ENCODE assay signal across 1 cellular context in the genomic region with DNA sequence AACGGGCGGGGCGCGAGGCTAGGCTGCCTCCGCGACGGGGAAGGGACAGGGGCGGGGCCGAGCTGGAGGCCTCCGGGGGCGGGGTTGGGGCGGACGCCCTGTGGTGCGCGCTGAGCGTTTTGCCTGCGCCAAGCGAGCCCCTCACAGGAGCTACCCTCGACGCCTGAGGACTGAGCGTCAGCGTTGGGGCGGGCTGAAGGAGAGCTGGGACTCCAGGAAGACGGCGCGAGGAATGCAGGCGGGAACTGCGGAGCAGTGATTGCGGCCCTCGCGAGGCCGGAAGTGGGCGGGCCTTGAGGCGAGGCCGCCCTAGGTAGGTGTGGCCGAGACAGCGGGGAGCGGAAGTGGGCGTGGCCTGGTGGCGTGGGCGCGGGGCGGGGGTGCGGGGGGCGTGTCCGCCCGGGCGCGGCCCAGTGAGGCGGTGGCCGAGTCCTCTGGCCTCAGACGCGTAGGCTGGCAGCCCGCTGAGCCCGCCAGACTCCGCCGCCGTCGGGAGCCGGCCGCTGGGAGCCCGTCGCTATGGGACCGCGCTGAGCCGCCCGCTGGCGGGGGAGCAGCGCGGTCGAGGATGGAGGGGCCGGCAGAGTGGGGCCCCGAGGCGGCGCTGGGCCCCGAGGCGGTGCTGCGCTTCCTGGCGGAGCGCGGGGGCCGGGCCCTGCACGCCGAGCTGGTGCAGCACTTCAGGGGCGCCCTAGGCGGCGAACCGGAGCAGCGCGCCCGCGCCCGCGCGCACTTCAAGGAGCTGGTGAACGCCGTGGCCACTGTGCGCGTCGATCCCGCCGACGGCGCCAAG.
TF ChIP-seq lines count a peak whose summit lies in the region.

TSS of gene SEPTIN10 (minus strand) at position 45 of the 793 bp plus-strand sequence. CDS start 139 bp downstream, outside the sequence.
A gene with protein sequence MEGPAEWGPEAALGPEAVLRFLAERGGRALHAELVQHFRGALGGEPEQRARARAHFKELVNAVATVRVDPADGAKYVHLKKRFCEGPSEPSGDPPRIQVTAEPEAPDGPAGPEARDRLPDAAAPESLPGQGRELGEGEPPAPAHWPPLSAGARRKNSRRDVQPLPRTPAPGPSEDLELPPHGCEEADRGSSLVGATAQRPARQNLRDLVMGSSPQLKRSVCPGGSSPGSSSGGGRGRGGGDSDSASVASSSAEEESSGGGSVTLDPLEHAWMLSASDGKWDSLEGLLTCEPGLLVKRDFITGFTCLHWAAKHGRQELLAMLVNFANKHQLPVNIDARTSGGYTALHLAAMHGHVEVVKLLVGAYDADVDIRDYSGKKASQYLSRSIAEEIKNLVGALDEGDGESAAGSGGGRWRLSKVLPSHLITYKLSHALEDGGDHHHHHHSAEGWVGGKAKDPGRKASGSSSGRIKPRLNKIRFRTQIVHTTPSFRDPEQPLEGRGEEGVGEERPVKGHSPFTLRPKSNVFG (plus strand): TSS at position 443 of the 793 bp plus-strand sequence. CDS start 126 bp downstream, at position 569.

TF ChIP-seq in HepG2, 621 proteins besides CTCF, POLR2A, EP300 and RAD21 (continued from another document and continues in another):
- peak; percentile 83 for TF ChIP-seq ZBED4 (CRISPR knock-in tag; IDR thresholded peaks at IDR 0.05; ENCODE audit: borderline replicate concordance)
- no peak for TF ChIP-seq PHB2 (IDR thresholded peaks at IDR 0.05; ENCODE audit: partially characterized antibody)
- no peak for TF ChIP-seq ZNF672 (CRISPR knock-in tag; IDR thresholded peaks at IDR 0.05)
- peak; percentile 85; the same call in 1 of the 2 replicates for TF ChIP-seq ZNF280B (CRISPR knock-in tag; IDR thresholded peaks at IDR 0.05; ENCODE audit: borderline replicate concordance)
- no peak for TF ChIP-seq ADNP (CRISPR knock-in tag; IDR thresholded peaks at IDR 0.05)
- TF ChIP-seq MAFF (IDR thresholded peaks at IDR 0.05; ENCODE audit: low read depth, low read length) = no peak
- TF ChIP-seq, protein P1, sequence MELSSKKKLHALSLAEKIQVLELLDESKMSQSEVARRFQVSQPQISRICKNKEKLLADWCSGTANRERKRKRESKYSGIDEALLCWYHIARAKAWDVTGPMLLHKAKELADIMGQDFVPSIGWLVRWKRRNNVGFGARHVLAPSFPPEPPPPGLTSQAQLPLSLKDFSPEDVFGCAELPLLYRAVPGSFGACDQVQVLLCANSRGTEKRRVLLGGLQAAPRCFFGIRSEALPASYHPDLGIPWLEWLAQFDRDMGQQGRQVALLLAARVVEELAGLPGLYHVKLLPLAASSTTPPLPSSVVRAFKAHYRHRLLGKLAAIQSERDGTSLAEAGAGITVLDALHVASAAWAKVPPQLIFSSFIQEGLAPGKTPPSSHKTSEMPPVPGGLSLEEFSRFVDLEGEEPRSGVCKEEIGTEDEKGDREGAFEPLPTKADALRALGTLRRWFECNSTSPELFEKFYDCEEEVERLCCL (CRISPR knock-in tag; IDR thresholded peaks at IDR 0.05; ENCODE audit: borderline replicate concordance) = 0 out of 2 replicates have a peak, but pooled peaks have one; percentile 49
- TF ChIP-seq MYC (CRISPR knock-in tag; IDR thresholded peaks at IDR 0.05; ENCODE audit: borderline replicate concordance) = peak; percentile 89
- TF ChIP-seq ARNT (IDR thresholded peaks at IDR 0.05) = no peak
- peak; percentile 70 for TF ChIP-seq ZNF256 (CRISPR knock-in tag; conservative IDR thresholded peaks at IDR 0.05)
- no peak for TF ChIP-seq DNMT1 (CRISPR knock-in tag; IDR thresholded peaks at IDR 0.05)
- TF ChIP-seq TFDP2 (CRISPR knock-in tag; IDR thresholded peaks at IDR 0.05) = peak; percentile 97
- TF ChIP-seq EEA1 (CRISPR knock-in tag; IDR thresholded peaks at IDR 0.05; ENCODE audit: borderline replicate concordance) = peak; percentile 45
- peak; percentile 83; the same call in 1 of the 2 replicates for TF ChIP-seq FOXO1 (CRISPR knock-in tag; IDR thresholded peaks at IDR 0.05)
- TF ChIP-seq CEBPG (CRISPR knock-in tag; IDR thresholded peaks at IDR 0.05) = peak; percentile 76
- peak; percentile 28; the same call in 1 of the 2 replicates for TF ChIP-seq ZC3H4 (CRISPR knock-in tag; IDR thresholded peaks at IDR 0.05; ENCODE audit: borderline replicate concordance)
- TF ChIP-seq ZNF550 (CRISPR knock-in tag; IDR thresholded peaks at IDR 0.05; ENCODE audit: borderline replicate concordance) = no peak
- TF ChIP-seq YEATS4 (CRISPR knock-in tag; IDR thresholded peaks at IDR 0.05; ENCODE audit: borderline replicate concordance) = peak; percentile 91
- TF ChIP-seq, protein P2, sequence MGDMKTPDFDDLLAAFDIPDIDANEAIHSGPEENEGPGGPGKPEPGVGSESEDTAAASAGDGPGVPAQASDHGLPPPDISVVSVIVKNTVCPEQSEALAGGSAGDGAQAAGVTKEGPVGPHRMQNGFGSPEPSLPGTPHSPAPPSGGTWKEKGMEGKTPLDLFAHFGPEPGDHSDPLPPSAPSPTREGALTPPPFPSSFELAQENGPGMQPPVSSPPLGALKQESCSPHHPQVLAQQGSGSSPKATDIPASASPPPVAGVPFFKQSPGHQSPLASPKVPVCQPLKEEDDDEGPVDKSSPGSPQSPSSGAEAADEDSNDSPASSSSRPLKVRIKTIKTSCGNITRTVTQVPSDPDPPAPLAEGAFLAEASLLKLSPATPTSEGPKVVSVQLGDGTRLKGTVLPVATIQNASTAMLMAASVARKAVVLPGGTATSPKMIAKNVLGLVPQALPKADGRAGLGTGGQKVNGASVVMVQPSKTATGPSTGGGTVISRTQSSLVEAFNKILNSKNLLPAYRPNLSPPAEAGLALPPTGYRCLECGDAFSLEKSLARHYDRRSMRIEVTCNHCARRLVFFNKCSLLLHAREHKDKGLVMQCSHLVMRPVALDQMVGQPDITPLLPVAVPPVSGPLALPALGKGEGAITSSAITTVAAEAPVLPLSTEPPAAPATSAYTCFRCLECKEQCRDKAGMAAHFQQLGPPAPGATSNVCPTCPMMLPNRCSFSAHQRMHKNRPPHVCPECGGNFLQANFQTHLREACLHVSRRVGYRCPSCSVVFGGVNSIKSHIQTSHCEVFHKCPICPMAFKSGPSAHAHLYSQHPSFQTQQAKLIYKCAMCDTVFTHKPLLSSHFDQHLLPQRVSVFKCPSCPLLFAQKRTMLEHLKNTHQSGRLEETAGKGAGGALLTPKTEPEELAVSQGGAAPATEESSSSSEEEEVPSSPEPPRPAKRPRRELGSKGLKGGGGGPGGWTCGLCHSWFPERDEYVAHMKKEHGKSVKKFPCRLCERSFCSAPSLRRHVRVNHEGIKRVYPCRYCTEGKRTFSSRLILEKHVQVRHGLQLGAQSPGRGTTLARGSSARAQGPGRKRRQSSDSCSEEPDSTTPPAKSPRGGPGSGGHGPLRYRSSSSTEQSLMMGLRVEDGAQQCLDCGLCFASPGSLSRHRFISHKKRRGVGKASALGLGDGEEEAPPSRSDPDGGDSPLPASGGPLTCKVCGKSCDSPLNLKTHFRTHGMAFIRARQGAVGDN (CRISPR knock-in tag; IDR thresholded peaks at IDR 0.05) = peak; percentile 92
- no peak for TF ChIP-seq POLR2AphosphoS2 (IDR thresholded peaks at IDR 0.05; ENCODE audit: low read depth, low read length)
- peak; percentile 79 for TF ChIP-seq GATAD1 (CRISPR knock-in tag; IDR thresholded peaks at IDR 0.05)
- no peak for TF ChIP-seq GTF2F1 (IDR thresholded peaks at IDR 0.05; ENCODE audit: low read length)
- 0 out of 2 replicates have a peak, but pooled peaks have one; percentile 4 for TF ChIP-seq PRMT3 (CRISPR knock-in tag; IDR thresholded peaks at IDR 0.05; ENCODE audit: borderline replicate concordance, low read depth)
- TF ChIP-seq, protein P3, sequence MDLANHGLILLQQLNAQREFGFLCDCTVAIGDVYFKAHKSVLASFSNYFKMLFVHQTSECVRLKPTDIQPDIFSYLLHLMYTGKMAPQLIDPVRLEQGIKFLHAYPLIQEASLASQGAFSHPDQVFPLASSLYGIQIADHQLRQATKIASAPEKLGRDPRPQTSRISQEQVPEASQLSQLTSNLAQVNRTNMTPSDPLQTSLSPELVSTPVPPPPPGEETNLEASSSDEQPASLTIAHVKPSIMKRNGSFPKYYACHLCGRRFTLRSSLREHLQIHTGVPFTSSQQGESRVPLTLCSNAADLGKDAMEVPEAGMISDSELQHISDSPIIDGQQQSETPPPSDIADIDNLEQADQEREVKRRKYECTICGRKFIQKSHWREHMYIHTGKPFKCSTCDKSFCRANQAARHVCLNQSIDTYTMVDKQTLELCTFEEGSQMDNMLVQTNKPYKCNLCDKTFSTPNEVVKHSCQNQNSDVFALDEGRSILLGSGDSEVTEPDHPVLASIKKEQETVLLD (CRISPR knock-in tag; IDR thresholded peaks at IDR 0.05; ENCODE audit: low read depth) = no peak; the same call in 1 of the 2 replicates
- peak; percentile 96 for TF ChIP-seq ERF (CRISPR knock-in tag; IDR thresholded peaks at IDR 0.05)
- TF ChIP-seq, protein P4, sequence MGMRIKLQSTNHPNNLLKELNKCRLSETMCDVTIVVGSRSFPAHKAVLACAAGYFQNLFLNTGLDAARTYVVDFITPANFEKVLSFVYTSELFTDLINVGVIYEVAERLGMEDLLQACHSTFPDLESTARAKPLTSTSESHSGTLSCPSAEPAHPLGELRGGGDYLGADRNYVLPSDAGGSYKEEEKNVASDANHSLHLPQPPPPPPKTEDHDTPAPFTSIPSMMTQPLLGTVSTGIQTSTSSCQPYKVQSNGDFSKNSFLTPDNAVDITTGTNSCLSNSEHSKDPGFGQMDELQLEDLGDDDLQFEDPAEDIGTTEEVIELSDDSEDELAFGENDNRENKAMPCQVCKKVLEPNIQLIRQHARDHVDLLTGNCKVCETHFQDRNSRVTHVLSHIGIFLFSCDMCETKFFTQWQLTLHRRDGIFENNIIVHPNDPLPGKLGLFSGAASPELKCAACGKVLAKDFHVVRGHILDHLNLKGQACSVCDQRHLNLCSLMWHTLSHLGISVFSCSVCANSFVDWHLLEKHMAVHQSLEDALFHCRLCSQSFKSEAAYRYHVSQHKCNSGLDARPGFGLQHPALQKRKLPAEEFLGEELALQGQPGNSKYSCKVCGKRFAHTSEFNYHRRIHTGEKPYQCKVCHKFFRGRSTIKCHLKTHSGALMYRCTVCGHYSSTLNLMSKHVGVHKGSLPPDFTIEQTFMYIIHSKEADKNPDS (CRISPR knock-in tag; IDR thresholded peaks at IDR 0.05) = peak; percentile 94
- TF ChIP-seq ZNF230 (CRISPR knock-in tag; IDR thresholded peaks at IDR 0.05) = peak; percentile 95
- no peak for TF ChIP-seq STAT5B (CRISPR knock-in tag; IDR thresholded peaks at IDR 0.05)
- peak; percentile 92 for TF ChIP-seq ISX (CRISPR knock-in tag; conservative IDR thresholded peaks at IDR 0.05)
- TF ChIP-seq ZNF292 (CRISPR knock-in tag; IDR thresholded peaks at IDR 0.05; ENCODE audit: borderline replicate concordance, low read depth) = no peak; the same call in 1 of the 2 replicates
- TF ChIP-seq, protein P5, sequence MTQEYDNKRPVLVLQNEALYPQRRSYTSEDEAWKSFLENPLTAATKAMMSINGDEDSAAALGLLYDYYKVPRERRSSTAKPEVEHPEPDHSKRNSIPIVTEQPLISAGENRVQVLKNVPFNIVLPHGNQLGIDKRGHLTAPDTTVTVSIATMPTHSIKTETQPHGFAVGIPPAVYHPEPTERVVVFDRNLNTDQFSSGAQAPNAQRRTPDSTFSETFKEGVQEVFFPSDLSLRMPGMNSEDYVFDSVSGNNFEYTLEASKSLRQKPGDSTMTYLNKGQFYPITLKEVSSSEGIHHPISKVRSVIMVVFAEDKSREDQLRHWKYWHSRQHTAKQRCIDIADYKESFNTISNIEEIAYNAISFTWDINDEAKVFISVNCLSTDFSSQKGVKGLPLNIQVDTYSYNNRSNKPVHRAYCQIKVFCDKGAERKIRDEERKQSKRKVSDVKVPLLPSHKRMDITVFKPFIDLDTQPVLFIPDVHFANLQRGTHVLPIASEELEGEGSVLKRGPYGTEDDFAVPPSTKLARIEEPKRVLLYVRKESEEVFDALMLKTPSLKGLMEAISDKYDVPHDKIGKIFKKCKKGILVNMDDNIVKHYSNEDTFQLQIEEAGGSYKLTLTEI (CRISPR knock-in tag; conservative IDR thresholded peaks at IDR 0.05) = no peak
